13 cellular contexts compared by ENCODE assay signal in the genomic region with DNA sequence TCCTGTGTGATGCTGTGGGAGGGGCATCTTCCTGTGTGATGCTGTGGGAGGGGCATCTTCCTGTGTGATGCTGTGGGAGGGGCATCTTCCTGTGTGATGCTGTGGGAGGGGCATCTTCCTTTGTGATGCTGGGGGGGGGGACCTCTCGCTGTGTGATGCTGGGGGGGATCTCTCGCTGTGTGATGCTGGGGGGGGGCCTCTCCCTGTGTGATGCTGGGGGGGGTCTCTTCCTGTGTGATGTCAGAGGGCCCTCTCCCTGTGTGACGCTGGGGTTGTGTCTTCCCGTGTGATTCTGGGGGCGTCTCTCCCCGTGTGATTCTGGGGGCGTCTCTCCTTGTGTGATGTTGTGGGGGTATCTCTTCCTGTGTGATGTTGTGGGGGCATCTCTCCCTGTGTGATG. TPM values are rescaled to one million over a fixed set of nuclear protein-coding genes. Genes with fewer than 3 reads are reported as not detected.
DNase-seq lines count a peak whose midpoint lies in the region; ATAC-seq and TF ChIP-seq lines count a peak whose summit lies in the region.
"Had no signal": no experiment of that assay in that cellular context is flagged by ENCODE, and none has a peak within 500 bp of the region (broad histone marks: within the 10 kb centered on the region; RNA-seq: fewer than 3 reads in every experiment).

No MANE protein-coding gene starts in this region.

- peak overlapping the region; percentile 94 for H3K27ac ChIP-seq in effector memory CD4-positive, alpha-beta T cell (ENCODE audit: insufficient read depth, low read length, poor library complexity, severe bottlenecking)
- H3K27ac ChIP-seq: heart left ventricle, SJSA1, skin epidermis had no signal

- no peaks in the 10 kb centered on the region for H3K9me3 ChIP-seq in effector memory CD4-positive, alpha-beta T cell (ENCODE audit: control insufficient read depth, low read length)
- no peaks in the 10 kb centered on the region for H3K9me3 ChIP-seq in mucosa of descending colon
- H3K9me3 ChIP-seq: heart left ventricle, SJSA1 had no signal

- peaks cover 24% of the 10 kb centered on the region for H3K4me1 ChIP-seq in effector memory CD4-positive, alpha-beta T cell (ENCODE audit: control insufficient read depth, insufficient read depth, low read length, poor library complexity, severe bottlenecking)
- H3K4me1 ChIP-seq in mucosa of descending colon (ENCODE audit: low read depth): peaks cover 8% of the 10 kb centered on the region
- H3K4me1 ChIP-seq: SJSA1 had no signal

- intact Hi-C loops in mucosa of descending colon (cut with DNase I, micrococcal nuclease): no loop called here

- DNase-seq in NCI-H1436 (lab: John Stamatoyannopoulos, UW) (peak; percentile 72), NCI-H1436 treated with DMSO at 0.1 percent for 48 hours (lab: John Stamatoyannopoulos, UW) (no peak), Caki2 (ENCODE audit: low read depth) (peak; percentile 39), T-helper 9 cell (peak; percentile 59), mucosa of descending colon (no peak), SW 1271 (lab: John Stamatoyannopoulos, UW) (no peak)
- DNase-seq in effector memory CD4-positive, alpha-beta T cell: peak; percentile 49 to 56 (median 52)
- DNase-seq: C1 segment of cervical spinal cord, dermis blood vessel endothelial cell had no signal

- in situ Hi-C loops in Caki2 (cut with HindIII; ENCODE audit: low pct_unique_long_range_greater_than_20kb, low sequenced_read_pairs): no loop called here

- ATAC-seq in GM19452 (IDR thresholded peaks at IDR 0.05; ENCODE audit: unreplicated experiment) (no peak), mucosa of descending colon (no peak)
- ATAC-seq: heart left ventricle had no signal

- TF ChIP-seq CTCF in mucosa of descending colon (IDR thresholded peaks at IDR 0.05): no peak

- no peak overlapping the region for H3K4me3 ChIP-seq in effector memory CD4-positive, alpha-beta T cell (ENCODE audit: insufficient read depth, low read depth, low read length, poor library complexity, severe bottlenecking)
- H3K4me3 ChIP-seq in mucosa of descending colon: no peak overlapping the region
- H3K4me3 ChIP-seq: heart left ventricle, SJSA1, skin epidermis had no signal

- H3K27me3 ChIP-seq in effector memory CD4-positive, alpha-beta T cell (replicated peaks; ENCODE audit: control insufficient read depth, insufficient read depth, low read length, poor library complexity, severe bottlenecking): no peaks in the 10 kb centered on the region
- H3K27me3 ChIP-seq: heart left ventricle, SJSA1 had no signal

- no peaks in the 10 kb centered on the region for H3K36me3 ChIP-seq in effector memory CD4-positive, alpha-beta T cell (ENCODE audit: control insufficient read depth, insufficient read depth, low read length)
- no peaks in the 10 kb centered on the region for H3K36me3 ChIP-seq in mucosa of descending colon (ENCODE audit: low read depth)
- H3K36me3 ChIP-seq: SJSA1 had no signal

RNA-seq across cellular contexts. Expression of a gene that starts 27.9 kb away (rescaled TPM):
- total RNA-seq in Caki2 (2014; rRNA removed; shearing (Covaris generic); ENCODE audit: low replicate concordance): 0.14 TPM in 1 of 2 replicates, not detected in the other
- total RNA-seq in mucosa of descending colon: 1 to 10 TPM in 1 of 3 donors, under 1 TPM in 2; 0.46 to 1.3 (median 0.55) TPM

Comparison
In these comparisons a context has a peak if more than half of its experiments do, and no peak if none do; other contexts are left out.
1. DNase-seq: peak in NCI-H1436 (single experiment), Caki2 (single experiment), T-helper 9 cell (single experiment) and effector memory CD4-positive, alpha-beta T cell (3 of 3); none in NCI-H1436 treated with DMSO at 0.1 percent for 48 hours (single experiment), mucosa of descending colon (0 of 3) and SW 1271 (0 of 2).